ENCODE assay signal across 1 cellular context in the genomic region with DNA sequence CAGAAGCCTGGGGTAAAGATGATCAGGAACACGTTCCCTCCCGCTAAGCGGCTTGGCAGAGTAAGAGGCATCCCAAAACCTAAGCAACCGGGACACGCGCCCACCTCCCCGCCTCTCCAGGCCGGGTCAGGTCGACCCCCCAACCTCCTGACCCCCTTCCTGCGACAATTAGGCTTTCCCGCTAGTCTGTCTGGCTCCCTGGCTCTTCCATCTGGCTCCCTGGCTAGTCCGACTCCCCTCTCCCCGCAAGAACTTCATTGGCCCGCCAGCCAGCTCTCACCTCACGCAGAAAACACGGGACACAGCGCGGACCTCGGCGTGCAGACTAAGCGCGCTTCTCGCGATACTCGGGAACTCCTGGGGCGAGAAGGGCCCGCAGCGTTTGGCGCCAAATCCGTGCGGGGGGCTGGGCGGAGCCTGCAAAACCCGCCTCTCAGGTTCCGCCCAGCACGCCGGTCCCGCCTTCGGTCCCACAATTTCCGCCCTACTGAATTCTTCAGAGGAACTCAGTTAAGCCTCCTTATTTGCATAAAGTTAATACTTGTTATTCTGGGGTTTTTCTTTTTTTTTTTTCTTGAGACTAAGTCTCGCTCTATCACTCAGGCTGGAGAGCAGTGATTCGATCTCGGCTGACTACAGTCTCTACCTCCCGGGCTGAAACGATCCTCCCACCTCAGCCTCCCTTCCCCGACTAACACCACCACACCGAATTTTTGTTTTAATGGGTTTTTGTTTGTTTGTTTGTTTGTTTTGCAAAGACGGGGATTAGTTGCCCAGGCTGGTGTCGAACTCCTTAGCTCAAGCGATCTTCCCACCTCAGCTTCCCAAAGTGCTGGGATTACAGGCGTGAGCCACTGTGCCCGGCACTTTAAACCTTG.
TF ChIP-seq lines count a peak whose summit lies in the region.

A gene with protein sequence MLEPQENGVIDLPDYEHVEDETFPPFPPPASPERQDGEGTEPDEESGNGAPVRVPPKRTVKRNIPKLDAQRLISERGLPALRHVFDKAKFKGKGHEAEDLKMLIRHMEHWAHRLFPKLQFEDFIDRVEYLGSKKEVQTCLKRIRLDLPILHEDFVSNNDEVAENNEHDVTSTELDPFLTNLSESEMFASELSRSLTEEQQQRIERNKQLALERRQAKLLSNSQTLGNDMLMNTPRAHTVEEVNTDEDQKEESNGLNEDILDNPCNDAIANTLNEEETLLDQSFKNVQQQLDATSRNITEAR (minus strand): TSS at position 327 of the 878 bp plus-strand sequence. CDS start 3,738 bp downstream, outside the sequence.

TF ChIP-seq in HepG2, 621 proteins besides CTCF, POLR2A, EP300 and RAD21 (continued from another document and continues in another):
- peak; percentile 64; the same call in 1 of the 2 replicates for TF ChIP-seq RXRA (CRISPR knock-in tag; IDR thresholded peaks at IDR 0.05)
- TF ChIP-seq SOX6 (IDR thresholded peaks at IDR 0.05): no peak
- TF ChIP-seq SOX6 (CRISPR knock-in tag; IDR thresholded peaks at IDR 0.05): peak; percentile 35; the same call in 1 of the 2 replicates
- TF ChIP-seq TCF7L2 (IDR thresholded peaks at IDR 0.05; ENCODE audit: low read depth, low read length): no peak
- no peak for TF ChIP-seq ZMAT5 (CRISPR knock-in tag; IDR thresholded peaks at IDR 0.05; ENCODE audit: borderline replicate concordance, low read depth)
- TF ChIP-seq USF2 (IDR thresholded peaks at IDR 0.05; ENCODE audit: low read depth, low read length): no peak
- no peak for TF ChIP-seq USF2 (CRISPR knock-in tag; IDR thresholded peaks at IDR 0.05; ENCODE audit: borderline replicate concordance)
- TF ChIP-seq TEAD3 (CRISPR knock-in tag; optimal IDR thresholded peaks at IDR 0.05; ENCODE audit: borderline replicate concordance): no peak
- TF ChIP-seq ZSCAN5A (CRISPR knock-in tag; IDR thresholded peaks at IDR 0.05; ENCODE audit: borderline replicate concordance): peak; percentile 80; the same call in 1 of the 2 replicates
- no peak for TF ChIP-seq HNRNPK (IDR thresholded peaks at IDR 0.05; ENCODE audit: low read depth, low read length, poor library complexity, severe bottlenecking)
- TF ChIP-seq PHF5A (CRISPR knock-in tag; IDR thresholded peaks at IDR 0.05; ENCODE audit: low read depth, unreplicated experiment): peak; percentile 33
- TF ChIP-seq, protein P1, sequence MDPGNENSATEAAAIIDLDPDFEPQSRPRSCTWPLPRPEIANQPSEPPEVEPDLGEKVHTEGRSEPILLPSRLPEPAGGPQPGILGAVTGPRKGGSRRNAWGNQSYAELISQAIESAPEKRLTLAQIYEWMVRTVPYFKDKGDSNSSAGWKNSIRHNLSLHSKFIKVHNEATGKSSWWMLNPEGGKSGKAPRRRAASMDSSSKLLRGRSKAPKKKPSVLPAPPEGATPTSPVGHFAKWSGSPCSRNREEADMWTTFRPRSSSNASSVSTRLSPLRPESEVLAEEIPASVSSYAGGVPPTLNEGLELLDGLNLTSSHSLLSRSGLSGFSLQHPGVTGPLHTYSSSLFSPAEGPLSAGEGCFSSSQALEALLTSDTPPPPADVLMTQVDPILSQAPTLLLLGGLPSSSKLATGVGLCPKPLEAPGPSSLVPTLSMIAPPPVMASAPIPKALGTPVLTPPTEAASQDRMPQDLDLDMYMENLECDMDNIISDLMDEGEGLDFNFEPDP (CRISPR knock-in tag; conservative IDR thresholded peaks at IDR 0.05): no peak
- peak; percentile 91; the same call in 1 of the 2 replicates for TF ChIP-seq ZBED4 (CRISPR knock-in tag; IDR thresholded peaks at IDR 0.05; ENCODE audit: borderline replicate concordance)
- no peak for TF ChIP-seq NFIB (CRISPR knock-in tag; IDR thresholded peaks at IDR 0.05; ENCODE audit: borderline replicate concordance)
- no peak for TF ChIP-seq ZNF260 (CRISPR knock-in tag; IDR thresholded peaks at IDR 0.05; ENCODE audit: borderline replicate concordance, low read depth)
- TF ChIP-seq ISX (CRISPR knock-in tag; conservative IDR thresholded peaks at IDR 0.05): no peak
- peak; percentile 74; the same call in 1 of the 2 replicates for TF ChIP-seq POGZ (CRISPR knock-in tag; IDR thresholded peaks at IDR 0.05)
- no peak for TF ChIP-seq ZNF720 (CRISPR knock-in tag; IDR thresholded peaks at IDR 0.05)
- no peak for TF ChIP-seq KDM4B (CRISPR knock-in tag; IDR thresholded peaks at IDR 0.05)
- no peak for TF ChIP-seq ZNF652 (CRISPR knock-in tag; IDR thresholded peaks at IDR 0.05; ENCODE audit: borderline replicate concordance, low read depth)
- no peak for TF ChIP-seq ZBTB7B (CRISPR knock-in tag; IDR thresholded peaks at IDR 0.05)
- TF ChIP-seq HIVEP1 (CRISPR knock-in tag; IDR thresholded peaks at IDR 0.05): peak; percentile 76; the same call in 1 of the 2 replicates
- no peak for TF ChIP-seq IKZF1 (IDR thresholded peaks at IDR 0.05)
- peak; percentile 86 for TF ChIP-seq ZNF547 (CRISPR knock-in tag; IDR thresholded peaks at IDR 0.05)
- TF ChIP-seq ZFP37 (CRISPR knock-in tag; IDR thresholded peaks at IDR 0.05; ENCODE audit: borderline replicate concordance): no peak
- peak; percentile 78; the same call in 1 of the 2 replicates for TF ChIP-seq ZNF772 (CRISPR knock-in tag; IDR thresholded peaks at IDR 0.05)
- peak; percentile 81; the same call in 1 of the 2 replicates for TF ChIP-seq ZNF766 (CRISPR knock-in tag; IDR thresholded peaks at IDR 0.05; ENCODE audit: borderline replicate concordance)
- TF ChIP-seq RBFOX2 (IDR thresholded peaks at IDR 0.05; ENCODE audit: low read depth, low read length): peak; percentile 78
- no peak for TF ChIP-seq KDM3A (CRISPR knock-in tag; IDR thresholded peaks at IDR 0.05; ENCODE audit: low read depth)
- TF ChIP-seq GPBP1L1 (CRISPR knock-in tag; IDR thresholded peaks at IDR 0.05): no peak
- TF ChIP-seq KLF13 (CRISPR knock-in tag; IDR thresholded peaks at IDR 0.05): no peak
- peak; percentile 93 for TF ChIP-seq REL (CRISPR knock-in tag; conservative IDR thresholded peaks at IDR 0.05)
- peak; percentile 84 for TF ChIP-seq PHF20 (CRISPR knock-in tag; IDR thresholded peaks at IDR 0.05)
- peak; percentile 90 for TF ChIP-seq HOXA3 (CRISPR knock-in tag; IDR thresholded peaks at IDR 0.05)
- TF ChIP-seq, protein P2, sequence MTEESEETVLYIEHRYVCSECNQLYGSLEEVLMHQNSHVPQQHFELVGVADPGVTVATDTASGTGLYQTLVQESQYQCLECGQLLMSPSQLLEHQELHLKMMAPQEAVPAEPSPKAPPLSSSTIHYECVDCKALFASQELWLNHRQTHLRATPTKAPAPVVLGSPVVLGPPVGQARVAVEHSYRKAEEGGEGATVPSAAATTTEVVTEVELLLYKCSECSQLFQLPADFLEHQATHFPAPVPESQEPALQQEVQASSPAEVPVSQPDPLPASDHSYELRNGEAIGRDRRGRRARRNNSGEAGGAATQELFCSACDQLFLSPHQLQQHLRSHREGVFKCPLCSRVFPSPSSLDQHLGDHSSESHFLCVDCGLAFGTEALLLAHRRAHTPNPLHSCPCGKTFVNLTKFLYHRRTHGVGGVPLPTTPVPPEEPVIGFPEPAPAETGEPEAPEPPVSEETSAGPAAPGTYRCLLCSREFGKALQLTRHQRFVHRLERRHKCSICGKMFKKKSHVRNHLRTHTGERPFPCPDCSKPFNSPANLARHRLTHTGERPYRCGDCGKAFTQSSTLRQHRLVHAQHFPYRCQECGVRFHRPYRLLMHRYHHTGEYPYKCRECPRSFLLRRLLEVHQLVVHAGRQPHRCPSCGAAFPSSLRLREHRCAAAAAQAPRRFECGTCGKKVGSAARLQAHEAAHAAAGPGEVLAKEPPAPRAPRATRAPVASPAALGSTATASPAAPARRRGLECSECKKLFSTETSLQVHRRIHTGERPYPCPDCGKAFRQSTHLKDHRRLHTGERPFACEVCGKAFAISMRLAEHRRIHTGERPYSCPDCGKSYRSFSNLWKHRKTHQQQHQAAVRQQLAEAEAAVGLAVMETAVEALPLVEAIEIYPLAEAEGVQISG (CRISPR knock-in tag; IDR thresholded peaks at IDR 0.05): peak; percentile 71
- no peak for TF ChIP-seq RXRB (CRISPR knock-in tag; IDR thresholded peaks at IDR 0.05; ENCODE audit: borderline replicate concordance)
- TF ChIP-seq MIXL1 (CRISPR knock-in tag; IDR thresholded peaks at IDR 0.05): no peak
- TF ChIP-seq ZNF629 (CRISPR knock-in tag; conservative IDR thresholded peaks at IDR 0.05): no peak
- no peak for TF ChIP-seq HHEX (CRISPR knock-in tag; IDR thresholded peaks at IDR 0.05)
- TF ChIP-seq MTA1 (CRISPR knock-in tag; IDR thresholded peaks at IDR 0.05; ENCODE audit: borderline replicate concordance): peak; percentile 53; the same call in 1 of the 2 replicates
- peak; percentile 81 for TF ChIP-seq ZNF205 (CRISPR knock-in tag; IDR thresholded peaks at IDR 0.05)
- TF ChIP-seq RELA (CRISPR knock-in tag; IDR thresholded peaks at IDR 0.05): no peak
- no peak for TF ChIP-seq KDM6A (CRISPR knock-in tag; IDR thresholded peaks at IDR 0.05; ENCODE audit: low read depth)
- no peak for TF ChIP-seq CENPX (CRISPR knock-in tag; IDR thresholded peaks at IDR 0.05)
- TF ChIP-seq, protein P3, sequence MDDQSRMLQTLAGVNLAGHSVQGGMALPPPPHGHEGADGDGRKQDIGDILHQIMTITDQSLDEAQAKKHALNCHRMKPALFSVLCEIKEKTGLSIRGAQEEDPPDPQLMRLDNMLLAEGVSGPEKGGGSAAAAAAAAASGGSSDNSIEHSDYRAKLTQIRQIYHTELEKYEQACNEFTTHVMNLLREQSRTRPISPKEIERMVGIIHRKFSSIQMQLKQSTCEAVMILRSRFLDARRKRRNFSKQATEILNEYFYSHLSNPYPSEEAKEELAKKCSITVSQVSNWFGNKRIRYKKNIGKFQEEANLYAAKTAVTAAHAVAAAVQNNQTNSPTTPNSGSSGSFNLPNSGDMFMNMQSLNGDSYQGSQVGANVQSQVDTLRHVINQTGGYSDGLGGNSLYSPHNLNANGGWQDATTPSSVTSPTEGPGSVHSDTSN (CRISPR knock-in tag; IDR thresholded peaks at IDR 0.05; ENCODE audit: borderline replicate concordance): no peak
